Comparison of ENCODE assay signal across 8 cellular contexts in genomic region chr2:199956062-199956380, GRCh38. TPM values are rescaled to one million over a fixed set of nuclear protein-coding genes. Genes with fewer than 3 reads are reported as not detected.
DNase-seq lines count a peak whose midpoint lies in the region; ATAC-seq and TF ChIP-seq lines count a peak whose summit lies in the region.

No MANE protein-coding gene starts in this region.

- H3K4me1 Mint-ChIP-seq in activated CD8-positive, alpha-beta memory T cell treated with anti-CD3 and anti-CD28 coated beads, Interleukin-2, amount 10 ng/mL, durations not matched to agents 7 days and 5 days, result peaks cover 65% of the 10 kb centered on the region
- peaks cover 48% of the 10 kb centered on the region for H3K4me1 Mint-ChIP-seq in activated B cell treated with CpG ODN at 0.5 μM for 24 hours

- CTCF ChIA-PET in activated CD8-positive, alpha-beta memory T cell treated with anti-CD3 and anti-CD28 coated beads, Interleukin-2, amount 10 ng/mL, durations not matched to agents 7 days and 5 days (lab: Charles Lee), result no interaction called here
- CTCF ChIA-PET in activated B cell treated with CpG ODN at 0.5 μM for 24 hours (lab: Charles Lee), result no interaction called here

- intact Hi-C loops in activated B cell treated with CpG ODN at 0.5 μM for 24 hours (cut with micrococcal nuclease), result loop anchor here (5.0 to 10.0 kb wide), 3 partner anchors 859 to 1119 kb away; partner anchors contain the start of genes BZW1, HYCC2, NDUFB3 and NIF3L1

- no peak for ATAC-seq in activated CD8-positive, alpha-beta memory T cell treated with anti-CD3 and anti-CD28 coated beads, Interleukin-2, amount 10 ng/mL, durations not matched to agents 7 days and 5 days
- ATAC-seq in activated B cell treated with CpG ODN at 0.5 μM for 24 hours (ENCODE audit: low read depth) (no peak), HG03432 (IDR thresholded peaks at IDR 0.05; ENCODE audit: unreplicated experiment) (no peak)

- H3K9me3 Mint-ChIP-seq in activated CD8-positive, alpha-beta memory T cell treated with anti-CD3 and anti-CD28 coated beads, Interleukin-2, amount 10 ng/mL, durations not matched to agents 7 days and 5 days (ENCODE audit: low read depth), result no peaks in the 10 kb centered on the region
- no peaks in the 10 kb centered on the region for H3K9me3 Mint-ChIP-seq in activated B cell treated with CpG ODN at 0.5 μM for 24 hours

- H3K9me3 ChIP-seq in iPS-18c (ENCODE audit: control insufficient read depth, insufficient read depth, low read length), result no peaks in the 10 kb centered on the region

- peak overlapping the region; percentile 93 for H3K27ac ChIP-seq in substantia nigra (ENCODE audit: low read depth, low read length, poor library complexity, severe bottlenecking)

- DNase-seq in activated CD8-positive, alpha-beta memory T cell treated with anti-CD3 and anti-CD28 coated beads, Interleukin-2, amount 10 ng/mL, durations not matched to agents 7 days and 5 days, result no peak
- DNase-seq in activated CD8-positive, alpha-beta memory T cell treated with anti-CD3 and anti-CD28 coated beads, Interleukin-2, amount 50 U/mL, for 48 hours, result no peak
- DNase-seq in activated B cell treated with CpG ODN at 0.5 μM for 24 hours (no peak), substantia nigra (lab: John Stamatoyannopoulos, UW) (no peak), GOT3 (lab: John Stamatoyannopoulos, UW) (no peak), germinal center (ENCODE audit: low spot score) (no peak)

- H3K27ac Mint-ChIP-seq in activated CD8-positive, alpha-beta memory T cell treated with anti-CD3 and anti-CD28 coated beads, Interleukin-2, amount 10 ng/mL, durations not matched to agents 7 days and 5 days, result peak overlapping the region; percentile 93
- peak overlapping the region; percentile 91 for H3K27ac Mint-ChIP-seq in activated B cell treated with CpG ODN at 0.5 μM for 24 hours

- H3K4me3 Mint-ChIP-seq in activated CD8-positive, alpha-beta memory T cell treated with anti-CD3 and anti-CD28 coated beads, Interleukin-2, amount 10 ng/mL, durations not matched to agents 7 days and 5 days, result peak overlapping the region; percentile 96
- H3K4me3 Mint-ChIP-seq in activated B cell treated with CpG ODN at 0.5 μM for 24 hours, result peak overlapping the region; percentile 99

- no peak for TF ChIP-seq CTCF in activated B cell treated with CpG ODN at 0.5 μM for 24 hours (IDR thresholded peaks at IDR 0.05)

- POLR2A ChIA-PET in activated B cell treated with CpG ODN at 0.5 μM for 24 hours (lab: Charles Lee), result no interaction called here

- peak overlapping the region; percentile 97 for H3K4me3 ChIP-seq in iPS-18c (ENCODE audit: insufficient read depth, low read depth, low read length)

- no peaks in the 10 kb centered on the region for H3K27me3 Mint-ChIP-seq in activated CD8-positive, alpha-beta memory T cell treated with anti-CD3 and anti-CD28 coated beads, Interleukin-2, amount 10 ng/mL, durations not matched to agents 7 days and 5 days
- H3K27me3 Mint-ChIP-seq in activated B cell treated with CpG ODN at 0.5 μM for 24 hours, result no peaks in the 10 kb centered on the region

- peaks cover 28% of the 10 kb centered on the region for H3K36me3 Mint-ChIP-seq in activated CD8-positive, alpha-beta memory T cell treated with anti-CD3 and anti-CD28 coated beads, Interleukin-2, amount 10 ng/mL, durations not matched to agents 7 days and 5 days
- H3K36me3 Mint-ChIP-seq in activated B cell treated with CpG ODN at 0.5 μM for 24 hours (ENCODE audit: low read depth), result peaks cover 46% of the 10 kb centered on the region

RNA-seq across cellular contexts. Expression of gene MAIP1, which starts 0.6 kb away (rescaled TPM):
- total RNA-seq in activated CD8-positive, alpha-beta memory T cell treated with anti-CD3 and anti-CD28 coated beads, Interleukin-2, amount 10 ng/mL, durations not matched to agents 7 days and 5 days, result 10 to 100 TPM; 22.0 to 26.3 TPM
- total RNA-seq in activated B cell treated with CpG ODN at 0.5 μM for 24 hours, result 20.2 and 20.7 TPM in 2 replicates

RNA-seq across cellular contexts. Expression of gene TYW5, which starts 0.7 kb away (rescaled TPM):
- 10 to 100 TPM; 12.1 to 12.6 TPM for total RNA-seq in activated CD8-positive, alpha-beta memory T cell treated with anti-CD3 and anti-CD28 coated beads, Interleukin-2, amount 10 ng/mL, durations not matched to agents 7 days and 5 days
- total RNA-seq in activated B cell treated with CpG ODN at 0.5 μM for 24 hours, result 10.5 and 12.5 TPM in 2 replicates

RNA-seq across cellular contexts. Expression of gene C2orf69, which starts 44.9 kb away (rescaled TPM):
- total RNA-seq in activated CD8-positive, alpha-beta memory T cell treated with anti-CD3 and anti-CD28 coated beads, Interleukin-2, amount 10 ng/mL, durations not matched to agents 7 days and 5 days, result 10 to 100 TPM; 18.9 to 19.5 TPM
- total RNA-seq in activated B cell treated with CpG ODN at 0.5 μM for 24 hours, result 12.1 and 12.6 TPM in 2 replicates
